ENCODE assay signal across 29 cellular contexts in the genomic region with DNA sequence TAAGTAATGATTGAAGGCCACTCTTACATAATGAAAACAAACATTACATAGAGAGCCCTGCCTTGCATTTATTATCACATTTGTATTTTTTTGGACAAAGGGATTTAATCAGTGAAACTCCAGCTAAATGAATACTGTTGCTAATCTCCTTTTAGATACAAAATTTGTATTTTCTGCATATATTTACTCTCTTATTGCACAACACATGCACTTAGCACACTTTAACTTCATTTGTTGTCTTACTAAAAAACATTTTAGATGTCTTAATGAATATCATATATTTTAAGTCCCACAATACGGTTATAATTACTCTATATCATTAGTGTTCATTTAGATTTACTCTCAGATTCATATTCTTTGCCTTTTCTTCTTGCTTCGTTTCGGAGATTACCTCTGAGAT.
"Had no signal": no experiment of that assay in that cellular context is flagged by ENCODE, and none has a peak within 500 bp of the region (broad histone marks: within the 10 kb centered on the region; RNA-seq: fewer than 3 reads in every experiment).

No MANE protein-coding gene starts in this region.

- FAIRE-seq: urothelium cell line had no signal

- H3K27me3 Mint-ChIP-seq: natural killer cell treated with Interleukin-12 subunit alpha and Interleukin-12 subunit beta and Interleukin-15 and Interleukin-18, amount 100 ng/mL, for 72 hours; progenitor cell of endocrine pancreas; stimulated activated naive B cell treated with anti-CD40 and anti-IgM and Interleukin-4, amounts not matched to agents 10 μg/mL and 1 μg/mL and 100 μg/mL, for 72 hours; stimulated activated naive CD8-positive, alpha-beta T cell treated with anti-CD3 and anti-CD28 coated beads, Interleukin-15, Interleukin-2, amounts not matched to agents 100 ng/mL and 50 ng/mL, for 24 hours had no signal

- H3K36me3 Mint-ChIP-seq: naive thymus-derived CD8-positive, alpha-beta T cell; natural killer cell treated with Interleukin-12 subunit alpha and Interleukin-12 subunit beta and Interleukin-15 and Interleukin-18, amount 100 ng/mL, for 72 hours; stimulated activated effector memory CD8-positive, alpha-beta T cell treated with anti-CD3 and anti-CD28 coated beads, Interleukin-12 subunit alpha, Interleukin-12 subunit beta, amount 100 ng/mL, for 72 hours; stimulated activated naive B cell treated with anti-CD40 and anti-IgM and Interleukin-4, amounts not matched to agents 10 μg/mL and 1 μg/mL and 100 μg/mL, for 72 hours had no signal

- H3K79me2 ChIP-seq: parathyroid adenoma had no signal

- H2AFZ ChIP-seq: parathyroid adenoma had no signal

- H3K4me3 Mint-ChIP-seq: naive thymus-derived CD8-positive, alpha-beta T cell; natural killer cell treated with Interleukin-12 subunit alpha and Interleukin-12 subunit beta and Interleukin-15 and Interleukin-18, amount 100 ng/mL, for 72 hours; nephron progenitor cell; neural crest cell; stimulated activated effector memory CD8-positive, alpha-beta T cell treated with anti-CD3 and anti-CD28 coated beads, Interleukin-12 subunit alpha, Interleukin-12 subunit beta, amount 100 ng/mL, for 72 hours; stimulated activated naive B cell treated with anti-CD40 and anti-IgM and Interleukin-4, amounts not matched to agents 10 μg/mL and 1 μg/mL and 100 μg/mL, for 72 hours; stimulated activated naive CD8-positive, alpha-beta T cell treated with anti-CD3 and anti-CD28 coated beads, Interleukin-15, Interleukin-2, amounts not matched to agents 100 ng/mL and 50 ng/mL, for 24 hours had no signal

- DNase-seq: naive thymus-derived CD8-positive, alpha-beta T cell; nephron progenitor cell; occipital lobe; ovary; posterior cingulate gyrus; psoas muscle; right cardiac atrium; stimulated activated CD4-positive, alpha-beta T cell treated with anti-CD3 and anti-CD28 coated beads, Interleukin-15, amount 100 ng/mL, for 24 hours; stimulated activated CD4-positive, alpha-beta T cell treated with anti-CD3 and anti-CD28 coated beads, Interleukin-2, amount 100 ng/mL, for 24 hours; stimulated activated CD4-positive, alpha-beta T cell treated with anti-CD3 and anti-CD28 coated beads, Interleukin-2, amount 100 ng/mL, for 48 hours; stimulated activated CD4-positive, alpha-beta T cell treated with anti-CD3 and anti-CD28 coated beads, Interleukin-4, amount 100 ng/mL, for 24 hours; stimulated activated naive B cell treated with anti-CD40 and anti-IgM and Interleukin-4, amounts not matched to agents 10 μg/mL and 1 μg/mL and 100 μg/mL, for 72 hours; stimulated activated naive CD4-positive, alpha-beta T cell treated with Interleukin-2 at 50 U/mL for 16 hours; stomach; thyroid gland; trophoblast cell; upper lobe of left lung had no signal

- H3K4me1 Mint-ChIP-seq: naive thymus-derived CD8-positive, alpha-beta T cell; stimulated activated effector memory CD8-positive, alpha-beta T cell treated with anti-CD3 and anti-CD28 coated beads, Interleukin-12 subunit alpha, Interleukin-12 subunit beta, amount 100 ng/mL, for 72 hours; stimulated activated naive B cell treated with anti-CD40 and anti-IgM and Interleukin-4, amounts not matched to agents 10 μg/mL and 1 μg/mL and 100 μg/mL, for 72 hours had no signal

- H3K36me3 ChIP-seq: ovary, stomach, thoracic aorta, thyroid gland, tibial nerve, upper lobe of left lung, vagina had no signal

- H3K27me3 ChIP-seq: ovary, stomach, thyroid gland, tibial nerve, upper lobe of left lung, vagina had no signal

- H3K9me3 Mint-ChIP-seq: naive thymus-derived CD8-positive, alpha-beta T cell; natural killer cell treated with Interleukin-12 subunit alpha and Interleukin-12 subunit beta and Interleukin-15 and Interleukin-18, amount 100 ng/mL, for 72 hours; nephron progenitor cell; neural crest cell; stimulated activated naive B cell treated with anti-CD40 and anti-IgM and Interleukin-4, amounts not matched to agents 10 μg/mL and 1 μg/mL and 100 μg/mL, for 72 hours; stimulated activated naive CD8-positive, alpha-beta T cell treated with anti-CD3 and anti-CD28 coated beads, Interleukin-15, Interleukin-2, amounts not matched to agents 100 ng/mL and 50 ng/mL, for 24 hours had no signal

- ATAC-seq: naive thymus-derived CD8-positive, alpha-beta T cell; natural killer cell treated with Interleukin-12 subunit alpha and Interleukin-12 subunit beta and Interleukin-15 and Interleukin-18, amount 100 ng/mL, for 72 hours; psoas muscle; right cardiac atrium; sciatic nerve; stimulated activated effector memory CD8-positive, alpha-beta T cell treated with anti-CD3 and anti-CD28 coated beads, Interleukin-12 subunit alpha, Interleukin-12 subunit beta, amount 100 ng/mL, for 72 hours; stimulated activated naive B cell treated with anti-CD40 and anti-IgM and Interleukin-4, amounts not matched to agents 10 μg/mL and 1 μg/mL and 100 μg/mL, for 72 hours had no signal

- H3K27ac Mint-ChIP-seq: naive thymus-derived CD8-positive, alpha-beta T cell; natural killer cell treated with Interleukin-12 subunit alpha and Interleukin-12 subunit beta and Interleukin-15 and Interleukin-18, amount 100 ng/mL, for 72 hours; nephron progenitor cell; progenitor cell of endocrine pancreas; stimulated activated effector memory CD8-positive, alpha-beta T cell treated with anti-CD3 and anti-CD28 coated beads, Interleukin-12 subunit alpha, Interleukin-12 subunit beta, amount 100 ng/mL, for 72 hours; stimulated activated naive B cell treated with anti-CD40 and anti-IgM and Interleukin-4, amounts not matched to agents 10 μg/mL and 1 μg/mL and 100 μg/mL, for 72 hours; stimulated activated naive CD8-positive, alpha-beta T cell treated with anti-CD3 and anti-CD28 coated beads, Interleukin-15, Interleukin-2, amounts not matched to agents 100 ng/mL and 50 ng/mL, for 24 hours had no signal

- H3K27ac ChIP-seq: ovary, parathyroid adenoma, psoas muscle, skin epidermis, stomach, thoracic aorta, thyroid gland, tibial nerve, upper lobe of left lung, vagina had no signal

- H3K9ac ChIP-seq: parathyroid adenoma had no signal

- H3K9me3 ChIP-seq: ovary, psoas muscle, stomach, thoracic aorta, thyroid gland, tibial nerve, upper lobe of left lung, vagina had no signal

- H3K4me1 ChIP-seq: parathyroid adenoma, psoas muscle, stomach, thyroid gland, tibial nerve, upper lobe of left lung, vagina had no signal

- H3K4me3 ChIP-seq: ovary, psoas muscle, skin epidermis, stomach, thoracic aorta, thyroid gland, tibial nerve, upper lobe of left lung, vagina had no signal
